Comparison of ENCODE assay signal across 14 cellular contexts in the genomic region with DNA sequence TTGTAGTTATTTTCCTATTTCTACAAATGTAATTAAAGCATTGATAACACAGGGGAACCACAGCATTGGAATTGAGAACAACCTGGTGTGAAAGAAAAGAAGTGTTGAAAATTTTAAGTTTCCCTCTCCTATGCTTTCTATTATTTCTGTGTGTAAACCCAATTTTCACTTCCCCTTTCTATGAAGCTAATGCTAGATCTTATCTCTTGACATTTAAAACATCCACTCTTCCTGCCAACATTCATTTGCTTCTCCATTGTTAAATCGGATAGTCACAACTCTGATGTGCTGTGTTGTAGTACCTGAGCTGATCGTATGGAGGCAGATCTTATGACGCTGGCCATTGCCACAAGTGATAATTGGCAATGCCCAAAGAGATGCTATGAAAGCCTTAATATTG.
DNase-seq lines count a peak whose midpoint lies in the region; ATAC-seq and TF ChIP-seq lines count a peak whose summit lies in the region.
"Had no signal": no experiment of that assay in that cellular context is flagged by ENCODE, and none has a peak within 500 bp of the region (broad histone marks: within the 10 kb centered on the region; RNA-seq: fewer than 3 reads in every experiment).

No MANE protein-coding gene starts in this region.

- H3K36me3 Mint-ChIP-seq in osteocyte (ENCODE audit: unreplicated experiment), result peaks cover 58% of the 10 kb centered on the region
- H3K36me3 Mint-ChIP-seq: activated naive CD8-positive, alpha-beta T cell had no signal

- ATAC-seq in GM19467 (IDR thresholded peaks at IDR 0.05; ENCODE audit: unreplicated experiment), result peak; percentile 50
- peak; percentile 65 for ATAC-seq in HG02973 (IDR thresholded peaks at IDR 0.05; ENCODE audit: unreplicated experiment)
- ATAC-seq in HG02840 (IDR thresholded peaks at IDR 0.05; ENCODE audit: low FRiP score, unreplicated experiment), result no peak
- ATAC-seq in HG03039 (IDR thresholded peaks at IDR 0.05; ENCODE audit: unreplicated experiment), result no peak

- H3K9me3 Mint-ChIP-seq in osteocyte (ENCODE audit: unreplicated experiment), result no peaks in the 10 kb centered on the region

- no peak for TF ChIP-seq CTCF in osteocyte (IDR thresholded peaks at IDR 0.05)

- H3K4me3 Mint-ChIP-seq in osteocyte (ENCODE audit: unreplicated experiment), result no peak overlapping the region
- H3K4me3 Mint-ChIP-seq: activated naive CD8-positive, alpha-beta T cell had no signal

- DNase-seq in NAMALWA (ENCODE audit: low spot score) (peak; percentile 17), osteocyte (ENCODE audit: extremely low spot score, unreplicated experiment) (no peak), HPDE6-E6E7 (ENCODE audit: extremely low spot score) (no peak), AG08396 (ENCODE audit: low spot score) (no peak)
- DNase-seq: COR-L47; mammary epithelial cell; ovary; stimulated activated CD4-positive, alpha-beta T cell treated with anti-CD3 and anti-CD28 coated beads, Interleukin-15, amount 100 ng/mL, for 24 hours; upper lobe of left lung had no signal

- peak overlapping the region; percentile 32 for H3K27ac Mint-ChIP-seq in osteocyte (ENCODE audit: unreplicated experiment)
- H3K27ac Mint-ChIP-seq: activated naive CD8-positive, alpha-beta T cell had no signal

- peaks cover 20% of the 10 kb centered on the region for H3K4me1 Mint-ChIP-seq in osteocyte (ENCODE audit: unreplicated experiment)

- H3K27me3 Mint-ChIP-seq in osteocyte (ENCODE audit: unreplicated experiment), result no peaks in the 10 kb centered on the region

Comparison
In these comparisons a context has a peak if more than half of its experiments do, and no peak if none do; other contexts are left out.
1. ATAC-seq: peak in GM19467 (single experiment) and HG02973 (single experiment); none in HG02840 (single experiment) and HG03039 (single experiment).